ENCODE assay signal across 8 cellular contexts in genomic region chr1:36083635-36084501, GRCh38. TPM values are rescaled to one million over a fixed set of nuclear protein-coding genes. Genes with fewer than 3 reads are reported as not detected.
DNase-seq lines count a peak whose midpoint lies in the region; ATAC-seq, FAIRE-seq and TF ChIP-seq lines count a peak whose summit lies in the region.

TSS of gene TEKT2 (plus strand) at chr1:36084094. CDS start at chr1:36084922, 828 bp downstream.

- H3K9me3 ChIP-seq in GM12878 (replicated peaks; ENCODE audit: control insufficient read depth, insufficient read depth, low read length) (no peaks in the 10 kb centered on the region), stomach smooth muscle (ENCODE audit: control insufficient read depth in 2 of 2, low read length in 2 of 2) (no peaks in the 10 kb centered on the region)

- H3K36me3 Mint-ChIP-seq in Calu3 (ENCODE audit: insufficient read depth, unreplicated experiment), result peaks cover 9% of the 10 kb centered on the region

- peak within 1 kb of the TSS; percentile 60 for H3K4me3 Mint-ChIP-seq in Calu3 (ENCODE audit: low read depth, unreplicated experiment)

- peak within 1 kb of the TSS; percentile 61 for H3K27ac Mint-ChIP-seq in Calu3 (ENCODE audit: unreplicated experiment)

- CTCF ChIA-PET in Calu3 (lab: Charles Lee), result interaction anchor here (0.7 kb wide), 2 partner anchors 55 to 63 kb away, joined by 3 to 6 read pairs; no protein-coding TSS in a partner anchor
- CTCF ChIA-PET in GM12878 (lab: Yijun Ruan, JAX), result no interaction called here

- DNase-seq in Calu3 (peak; percentile 27), NCI-H1694 (lab: John Stamatoyannopoulos, UW) (peak; percentile 34), GM12878 (ENCODE audit: low read depth, low spot score) (no peak), islet precursor cell (peak; percentile 84), cerebellar nuclear complex (lab: John Stamatoyannopoulos, UW) (no peak)

- ATAC-seq in GM12878, result no peak
- ATAC-seq in HG03378 (IDR thresholded peaks at IDR 0.05; ENCODE audit: unreplicated experiment), result no peak
- no peak for ATAC-seq in GM21381 (IDR thresholded peaks at IDR 0.05; ENCODE audit: unreplicated experiment)

- in situ Hi-C loops in GM12878 (cut with MboI), result no loop called here

- WGBS in GM12878 (ENCODE audit: insufficient coverage, insufficient replicate concordance, low lambda C conversion rate, missing lambda C conversion rate), result 29% methylated on average over 48 of the region's 59 CpGs

- SMC1A ChIA-PET in GM12878 (lab: Charles Lee; ENCODE audit: uncharacterized antibody, unreplicated experiment), result no interaction called here

- no peak for TF ChIP-seq POLR2A in GM12878 (IDR thresholded peaks at IDR 0.05; ENCODE audit: low read depth, low read length)

- no peaks in the 10 kb centered on the region for H3K9me3 Mint-ChIP-seq in Calu3 (ENCODE audit: low read depth, unreplicated experiment)

- H3K27me3 ChIP-seq in GM12878 (replicated peaks in 1 of 2; ENCODE audit: control insufficient read depth in 2 of 2, insufficient read depth in 2 of 2, low read length in 1 of 2) (no peaks in the 10 kb centered on the region; a peak in 1 of 4 replicates), stomach smooth muscle (ENCODE audit: control insufficient read depth in 1 of 2, insufficient read depth in 2 of 2, low read length in 2 of 2) (peaks cover 11 to 17% of the 10 kb centered on the region in 2 donors)

- POLR2A ChIA-PET in GM12878 (lab: Charles Lee), result no interaction called here

- RAD21 ChIA-PET in GM12878 (lab: Charles Lee; ENCODE audit: unreplicated experiment), result no interaction called here

- H3K4me1 ChIP-seq in GM12878 (ENCODE audit: control insufficient read depth, insufficient read depth, low read length) (no peaks in the 10 kb centered on the region; the same call in 1 of the 2 replicates), stomach smooth muscle (ENCODE audit: control insufficient read depth, insufficient read depth, low read length) (peaks cover 24% of the 10 kb centered on the region)

- no peak for TF ChIP-seq EP300 in GM12878 (IDR thresholded peaks at IDR 0.05; ENCODE audit: borderline replicate concordance in 1 of 2, control insufficient read depth in 1 of 2, low read depth in 2 of 2, low read length in 2 of 2)

- no peaks in the 10 kb centered on the region for H4K20me1 ChIP-seq in GM12878 (ENCODE audit: control insufficient read depth, insufficient read depth)

- TF ChIP-seq CTCF in Calu3 (IDR thresholded peaks at IDR 0.05; ENCODE audit: unreplicated experiment) (no peak), GM12878 (IDR thresholded peaks at IDR 0.05 in 2 of 3, conservative IDR thresholded peaks at IDR 0.05 in 1 of 3; ENCODE audit: control insufficient read depth in 2 of 3, extremely low read depth in 1 of 3, insufficient read depth in 1 of 3, low read depth in 3 of 3, low read length in 3 of 3) (no peak)

- H2AFZ ChIP-seq in GM12878 (ENCODE audit: control insufficient read depth, low read depth, low read length), result peak within 1 kb of the TSS; percentile 57

- peak within 1 kb of the TSS; percentile 39; the same call in 1 of the 2 replicates for H3K4me2 ChIP-seq in GM12878 (ENCODE audit: control insufficient read depth, insufficient read depth)

- H3K4me3 ChIP-seq in GM12878 (peak within 1 kb of the TSS; percentile 32; the same call in 1 of the 2 replicates), stomach smooth muscle (ENCODE audit: low read length in 2 of 2) (peak within 1 kb of the TSS; percentile 53 to 67)

- H3K4me1 Mint-ChIP-seq in Calu3 (ENCODE audit: low read depth, unreplicated experiment), result no peaks in the 10 kb centered on the region

- TF ChIP-seq RAD21 in GM12878 (IDR thresholded peaks at IDR 0.05; ENCODE audit: insufficient read depth, low read depth, low read length), result no peak

- H3K9ac ChIP-seq in GM12878 (ENCODE audit: control insufficient read depth, insufficient read depth, low read length), result no peak within 1 kb of the TSS
- H3K9ac ChIP-seq in stomach smooth muscle (ENCODE audit: low read length in 2 of 2), result peak within 1 kb of the TSS in 1 of 2 donors; percentile 42

- BruUV-seq in Calu3 (replicated peaks; lab: Mats Ljungman, UMichigan), result no TSS peak
- BruUV-seq in GM12878 (replicated peaks; lab: Mats Ljungman, UMichigan), result no TSS peak

- H3K36me3 ChIP-seq in GM12878 (ENCODE audit: control insufficient read depth in 2 of 2, insufficient read depth in 2 of 2, low read length in 1 of 2) (no peaks in the 10 kb centered on the region), stomach smooth muscle (ENCODE audit: control insufficient read depth in 2 of 2, insufficient read depth in 2 of 2, low read length in 2 of 2) (no peaks in the 10 kb centered on the region)

- H3K79me2 ChIP-seq in GM12878 (ENCODE audit: control insufficient read depth, insufficient read depth, low read length), result peaks cover 2% of the 10 kb centered on the region

- no peaks in the 10 kb centered on the region for H3K27me3 Mint-ChIP-seq in Calu3 (ENCODE audit: unreplicated experiment)

- no peak within 1 kb of the TSS for H3K27ac ChIP-seq in GM12878 (ENCODE audit: control insufficient read depth, insufficient read depth)
- no peak within 1 kb of the TSS for H3K27ac ChIP-seq in stomach smooth muscle (ENCODE audit: low read length)

- intact Hi-C loops in Calu3 (cut with micrococcal nuclease; ENCODE audit: unreplicated experiment) (no loop called here), GM12878 (cut with micrococcal nuclease; ENCODE audit: unreplicated experiment) (loop anchor here (10.0 kb wide), 1 partner anchor 199 kb away; the partner anchor contains the start of gene AGO1)

- FAIRE-seq in GM12878 (lab: Jason Lieb, UNC), result no peak

TF ChIP-seq in GM12878, 131 proteins besides CTCF, POLR2A, EP300 and RAD21:
- TF ChIP-seq BMI1 (IDR thresholded peaks at IDR 0.05; ENCODE audit: borderline replicate concordance), result peak; percentile 73
- TF ChIP-seq SMC3 (IDR thresholded peaks at IDR 0.05; ENCODE audit: borderline replicate concordance, low read length), result no peak

RNA-seq across cellular contexts. Expression of gene TEKT2, which starts in this region (rescaled TPM):
- 0.31 TPM in 1 of 2 replicates, not detected in the other for total RNA-seq in Calu3 (2022)
- total RNA-seq in GM12878 (2013; cell fraction: nucleolus; rRNA removed), result 0.67 TPM in 1 of 2 replicates, not detected in the other
- not detected in 2 replicates for total RNA-seq in GM12878 (2014; rRNA removed)
- total RNA-seq in GM12878 (2014; rRNA removed; fragmentation: Illumina TruSeq; extraction: Trizol), result not detected in 2 replicates
- total RNA-seq in GM12878 (2021), result not detected in 2 replicates
- not detected for polyA plus RNA-seq in GM12878 (2011; ENCODE audit: low read depth)
- polyA plus RNA-seq in GM12878 (2011; rRNA removed), result 0.07 TPM in 1 of 2 replicates, not detected in the other
- polyA plus RNA-seq in GM12878 (2011; cell fraction: cytosol; rRNA removed), result 0.12 TPM in 1 of 2 replicates, not detected in the other
- 0.21 TPM in 1 of 2 replicates, not detected in the other for polyA plus RNA-seq in GM12878 (2011; cell fraction: nucleus; rRNA removed)
- 0.27 and 0.31 TPM in 2 replicates for polyA plus RNA-seq in GM12878 (2012)
- not detected in 2 replicates for polyA plus RNA-seq in GM12878 (2014; fragmentation: Illumina TruSeq; extraction: Trizol)
- not detected for polyA plus RNA-seq in GM12878 (2014; fragmentation: Nextera tagmentation; extraction: Ambion mirVana)
- polyA plus RNA-seq in GM12878 (2014; rRNA removed), result not detected in 2 replicates
- polyA plus RNA-seq in GM12878 (2016; fragmentation: Nextera tagmentation; extraction: Ambion mirVana), result under 1 TPM in 1 of 2 experiments, not detected in 1; 0.13 TPM
- polyA minus RNA-seq in GM12878 (2011; rRNA and poly(A)+ RNA removed), result not detected in 2 replicates
- not detected in 2 replicates for polyA minus RNA-seq in GM12878 (2011; cell fraction: cytosol; rRNA and poly(A)+ RNA removed)
- polyA minus RNA-seq in GM12878 (2011; cell fraction: nucleus; rRNA and poly(A)+ RNA removed), result not detected in 2 replicates

Comparison
In these comparisons a context has a peak if more than half of its experiments do, and no peak if none do; other contexts are left out.
1. Peak in DNase-seq in Calu3; RNA of the gene not detected or under 1 TPM.
2. DNase-seq: peak in NCI-H1694 (single experiment) and islet precursor cell (single experiment); none in GM12878 (single experiment) and cerebellar nuclear complex (0 of 2).